In the genomic region with DNA sequence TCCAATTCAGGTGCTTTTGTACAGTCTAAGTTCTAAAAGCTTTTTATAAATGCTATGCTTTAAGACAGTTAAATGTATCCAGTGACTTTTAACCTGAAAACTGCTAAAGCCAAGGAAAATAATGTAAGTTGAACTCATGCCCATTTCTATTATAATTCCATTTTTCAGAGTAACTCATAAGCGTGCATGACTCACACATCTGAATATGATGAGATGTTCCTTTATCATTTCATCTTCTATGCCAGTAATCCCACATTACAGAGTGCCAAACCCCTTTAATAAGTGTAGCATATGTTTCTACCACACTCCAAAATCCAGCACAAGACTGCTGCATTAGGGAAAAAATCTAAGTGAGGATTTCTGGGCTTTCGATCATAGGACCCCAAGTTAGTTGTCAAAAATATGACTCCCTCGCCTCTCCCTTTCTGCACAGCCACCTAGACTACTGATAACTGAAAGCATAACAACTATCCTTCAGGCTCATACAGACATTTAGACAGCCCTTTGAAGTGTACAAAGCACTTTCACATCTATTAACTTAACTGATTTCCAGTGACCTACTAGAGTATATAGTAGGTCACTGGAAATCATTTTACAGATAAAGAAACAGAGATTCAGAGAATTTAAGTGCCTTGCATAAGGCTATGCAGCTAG, we compare ENCODE assay signal across 10 cellular contexts. TPM values are rescaled to one million over a fixed set of nuclear protein-coding genes. Genes with fewer than 3 reads are reported as not detected.
A peak's percentile ranks its signal among the peaks of the same experiment; 100 is the strongest.
DNase-seq lines count a peak whose midpoint lies in the region; ATAC-seq and TF ChIP-seq lines count a peak whose summit lies in the region.
"Had no signal": no experiment of that assay in that cellular context is flagged by ENCODE, and none has a peak within 500 bp of the region (broad histone marks: within the 10 kb centered on the region; RNA-seq: fewer than 3 reads in every experiment).

No MANE protein-coding gene starts in this region.

- no peak for TF ChIP-seq EP300 in ovary (IDR thresholded peaks at IDR 0.05)

- no peak for TF ChIP-seq CTCF in A673 (conservative IDR thresholded peaks at IDR 0.05; ENCODE audit: low read depth, low read length)
- TF ChIP-seq CTCF in astrocyte of the spinal cord (IDR thresholded peaks at IDR 0.05; ENCODE audit: low read depth, low read length), result no peak
- no peak for TF ChIP-seq CTCF in ovary (IDR thresholded peaks at IDR 0.05)
- TF ChIP-seq CTCF in GM10248 (IDR thresholded peaks at IDR 0.05; ENCODE audit: control extremely low read depth, extremely low read depth, low read depth, missing control alignments), result no peak

- peaks cover 87% of the 10 kb centered on the region for H3K4me1 ChIP-seq in A673 (ENCODE audit: insufficient read depth, low read length, poor library complexity, severe bottlenecking)
- H3K4me1 ChIP-seq in ovary (ENCODE audit: insufficient read depth), result peaks cover 21% of the 10 kb centered on the region

- H3K36me3 ChIP-seq in A673 (ENCODE audit: insufficient read depth, low read length, poor library complexity, severe bottlenecking) (no peaks in the 10 kb centered on the region), ovary (no peaks in the 10 kb centered on the region)

- TF ChIP-seq POLR2A in ovary (IDR thresholded peaks at IDR 0.05), result no peak

- H3K27me3 ChIP-seq in A673 (replicated peaks; ENCODE audit: insufficient read depth, low read depth, low read length, poor library complexity), result no peaks in the 10 kb centered on the region
- H3K27me3 ChIP-seq in ovary, result no peaks in the 10 kb centered on the region

- POLR2A ChIA-PET in A673 (lab: Charles Lee; ENCODE audit: low non-redundant PET) (interaction anchor here (0.6 kb wide), 1 partner anchor 82 kb away, joined by 5 read pairs; no protein-coding TSS in a partner anchor), GM10248 (lab: Yijun Ruan, JAX) (no interaction called here)

- in situ Hi-C loops in astrocyte of the spinal cord (cut with HindIII; ENCODE audit: low sequenced_read_pairs), result no loop called here

- H3K27ac ChIP-seq in A673 (ENCODE audit: low read depth, low read length, poor library complexity, severe bottlenecking) (peak overlapping the region; percentile 90), ovary (no peak overlapping the region)

- ATAC-seq in GM19452 (IDR thresholded peaks at IDR 0.05; ENCODE audit: unreplicated experiment), result no peak

- DNase-seq in A673 (ENCODE audit: low spot score), result no peak
- DNase-seq in HS-27A (ENCODE audit: low read depth), result peak; percentile 78
- DNase-seq in astrocyte of the spinal cord (ENCODE audit: low read depth, low spot score), result peak; percentile 65
- peak; percentile 80 for DNase-seq in iris pigment epithelial cell (ENCODE audit: low read depth)
- DNase-seq in ovary, result no peak
- no peak for DNase-seq in superior temporal gyrus (ENCODE audit: extremely low spot score)
- no peak for DNase-seq in GM10248 (ENCODE audit: extremely low spot score)
- DNase-seq: activated naive CD8-positive, alpha-beta T cell treated with anti-CD3 and anti-CD28 coated beads, Interleukin-2, amount 10 ng/mL, durations not matched to agents 7 days and 5 days; C1 segment of cervical spinal cord had no signal

- BruUV-seq in A673 (replicated peaks; lab: Mats Ljungman, UMichigan), result no TSS peak

- CTCF ChIA-PET in A673 (lab: Charles Lee) (no interaction called here), GM10248 (lab: Yijun Ruan, JAX) (interaction anchor here (1.1 to 9.8 kb wide), 8 partner anchors 9 to 41 kb away, joined by 3 to 48 read pairs (median 6); no protein-coding TSS in a partner anchor)

- H3K4me3 ChIP-seq in A673 (ENCODE audit: low read depth, low read length, poor library complexity, severe bottlenecking) (peak overlapping the region; percentile 2), astrocyte of the spinal cord (ENCODE audit: low read depth, low read length) (no peak overlapping the region), ovary (no peak overlapping the region)

- 19 to 53% (median 37%) methylated on average over 3 of the region's 3 CpGs for WGBS in ovary, 3 donors

- intact Hi-C loops in A673 (cut with micrococcal nuclease; ENCODE audit: unreplicated experiment) (no loop called here), ovary (cut with DNase I) (no loop called here)

- no peaks in the 10 kb centered on the region for H3K9me3 ChIP-seq in A673 (ENCODE audit: low read depth, low read length, poor library complexity, severe bottlenecking)
- H3K9me3 ChIP-seq in ovary, result no peaks in the 10 kb centered on the region

RNA-seq across cellular contexts. Expression of a gene that starts 45.3 kb away (rescaled TPM):
- 318 and 339 TPM in 2 replicates for total RNA-seq in A673 (2021)
- total RNA-seq in ovary, result 100 to 1,000 TPM; 106 to 169 (median 127) TPM
- polyA plus RNA-seq in ovary, result 100 to 1,000 TPM in 1 of 2 donors, 10 to 100 TPM in 1; 50.9 to 160 TPM

Comparison
In these comparisons a context has a peak if more than half of its experiments do, and no peak if none do; other contexts are left out.
1. DNase-seq: peak in HS-27A (single experiment), astrocyte of the spinal cord (single experiment) and iris pigment epithelial cell (single experiment); none in A673 (single experiment), ovary (0 of 5), superior temporal gyrus (single experiment) and GM10248 (single experiment).